ENCODE assay signal across 26 cellular contexts in the genomic region with DNA sequence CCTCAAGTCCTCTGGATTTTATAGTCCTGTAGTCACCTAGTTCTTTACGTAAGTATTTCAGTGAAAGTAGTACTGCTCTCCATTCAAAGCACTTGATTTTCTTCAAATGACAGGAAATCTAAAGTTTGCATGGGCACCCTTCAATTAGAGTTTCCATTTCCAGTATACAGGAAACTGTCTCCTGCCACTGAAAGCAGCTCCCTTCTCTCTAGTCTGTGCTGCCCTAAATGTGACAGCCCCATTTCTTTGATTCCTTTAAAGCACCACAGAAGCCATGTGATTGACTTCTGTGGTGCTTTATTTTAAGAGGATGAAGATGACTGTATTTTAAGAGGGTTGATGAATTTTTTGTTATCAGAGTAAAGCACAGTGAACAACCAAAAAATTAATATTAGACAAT.
DNase-seq lines count a peak whose midpoint lies in the region; ATAC-seq, FAIRE-seq and TF ChIP-seq lines count a peak whose summit lies in the region.
"Had no signal": no experiment of that assay in that cellular context is flagged by ENCODE, and none has a peak within 500 bp of the region (broad histone marks: within the 10 kb centered on the region; RNA-seq: fewer than 3 reads in every experiment).

No MANE protein-coding gene starts in this region.

- H3K36me3 ChIP-seq in A673 (ENCODE audit: insufficient read depth, low read length, poor library complexity, severe bottlenecking), result no peaks in the 10 kb centered on the region
- H3K36me3 ChIP-seq in SK-N-MC (ENCODE audit: insufficient read depth, low read length), result no peaks in the 10 kb centered on the region
- H3K36me3 ChIP-seq in GM12878 (ENCODE audit: control insufficient read depth in 2 of 2, insufficient read depth in 2 of 2, low read length in 1 of 2), result no peaks in the 10 kb centered on the region
- H3K36me3 ChIP-seq: SJCRH30 had no signal

- FAIRE-seq in GM19239 (lab: Jason Lieb, UNC) (peak; percentile 31), GM12878 (lab: Jason Lieb, UNC) (no peak)
- FAIRE-seq: G401.6 had no signal

- no peak overlapping the region for H3K9ac ChIP-seq in SK-N-MC (ENCODE audit: insufficient read length)
- H3K9ac ChIP-seq in GM12878 (ENCODE audit: control insufficient read depth, insufficient read depth, low read length), result no peak overlapping the region
- H3K9ac ChIP-seq: KMS-11 had no signal

- POLR2A ChIA-PET in A673 (lab: Charles Lee; ENCODE audit: low non-redundant PET), result no interaction called here
- POLR2A ChIA-PET in GM12878 (lab: Charles Lee), result no interaction called here

- H3K27me3 Mint-ChIP-seq in activated naive CD8-positive, alpha-beta T cell treated with anti-CD3 and anti-CD28 coated beads for 36 hours, result no peaks in the 10 kb centered on the region
- H3K27me3 Mint-ChIP-seq: CD4-positive, alpha-beta T cell had no signal

- H3K9me3 ChIP-seq in A673 (ENCODE audit: low read depth, low read length, poor library complexity, severe bottlenecking), result no peaks in the 10 kb centered on the region
- H3K9me3 ChIP-seq in SK-N-MC (ENCODE audit: low read depth, low read length), result no peaks in the 10 kb centered on the region
- H3K9me3 ChIP-seq in GM12878 (replicated peaks; ENCODE audit: control insufficient read depth, insufficient read depth, low read length), result no peaks in the 10 kb centered on the region
- H3K9me3 ChIP-seq: SJCRH30 had no signal

- peak overlapping the region; percentile 2 for H3K4me3 ChIP-seq in A673 (ENCODE audit: low read depth, low read length, poor library complexity, severe bottlenecking)
- H3K4me3 ChIP-seq in SK-N-MC, result no peak overlapping the region
- H3K4me3 ChIP-seq in GM12878, result no peak overlapping the region
- H3K4me3 ChIP-seq: PC-9, SJCRH30 had no signal

- TF ChIP-seq EP300 in GM12878 (IDR thresholded peaks at IDR 0.05; ENCODE audit: borderline replicate concordance in 1 of 2, control insufficient read depth in 1 of 2, low read depth in 2 of 2, low read length in 2 of 2), result no peak

- TF ChIP-seq CTCF in A673 (conservative IDR thresholded peaks at IDR 0.05; ENCODE audit: low read depth, low read length) (no peak), GM12878 (IDR thresholded peaks at IDR 0.05 in 2 of 3, conservative IDR thresholded peaks at IDR 0.05 in 1 of 3; ENCODE audit: control insufficient read depth in 2 of 3, extremely low read depth in 1 of 3, insufficient read depth in 1 of 3, low read depth in 3 of 3, low read length in 3 of 3) (no peak)

- peak; percentile 31; the same call in 1 of the 3 replicates for ATAC-seq in GM12878
- ATAC-seq in HG03280 (IDR thresholded peaks at IDR 0.05; ENCODE audit: unreplicated experiment), result no peak
- ATAC-seq: HCT116, Right ventricle myocardium inferior had no signal

- peak; percentile 84 for DNase-seq in A673 (ENCODE audit: low spot score)
- DNase-seq in GM19239 (ENCODE audit: insufficient read length, low spot score), result no peak
- DNase-seq in SK-N-MC (ENCODE audit: low read depth, low spot score), result peak; percentile 1
- no peak for DNase-seq in GM12878 (ENCODE audit: low read depth, low spot score)
- DNase-seq in NCI-H2196 treated with DMSO at 0.1 percent for 48 hours (lab: John Stamatoyannopoulos, UW; ENCODE audit: unreplicated experiment), result no peak
- DNase-seq in NK-92 treated with Interleukin-12 subunit alpha and Interleukin-12 subunit beta, amount 100 ng/mL, for 24 hours (lab: John Stamatoyannopoulos, UW), result no peak
- DNase-seq in activated naive CD8-positive, alpha-beta T cell treated with anti-CD3 and anti-CD28 coated beads for 36 hours, result no peak
- DNase-seq: CD4-positive, alpha-beta T cell; COR-L47; IMR-90; NCI-H1092 treated with DMSO at 0.1 percent for 48 hours; NCI-H1436; NCI-H187; NCI-H2081 treated with DMSO at 0.1 percent for 48 hours; NCI-H2171; NCI-H345; NCI-H510A treated with DMSO at 0.1 percent for 48 hours; NCI-H748 treated with DMSO at 0.1 percent for 48 hours; PC-9 had no signal

- H3K4me1 Mint-ChIP-seq in activated naive CD8-positive, alpha-beta T cell treated with anti-CD3 and anti-CD28 coated beads for 36 hours, result peaks cover 7% of the 10 kb centered on the region

- H3K27me3 ChIP-seq in A673 (replicated peaks; ENCODE audit: insufficient read depth, low read depth, low read length, poor library complexity) (peaks cover 18% of the 10 kb centered on the region), GM12878 (replicated peaks in 1 of 2; ENCODE audit: control insufficient read depth in 2 of 2, insufficient read depth in 2 of 2, low read length in 1 of 2) (no peaks in the 10 kb centered on the region)
- H3K27me3 ChIP-seq: SJCRH30 had no signal

- no peaks in the 10 kb centered on the region for H3K4me1 ChIP-seq in A673 (ENCODE audit: insufficient read depth, low read length, poor library complexity, severe bottlenecking)
- H3K4me1 ChIP-seq in GM12878 (ENCODE audit: control insufficient read depth, insufficient read depth, low read length), result no peaks in the 10 kb centered on the region

- no peak for TF ChIP-seq POLR2A in GM12878 (IDR thresholded peaks at IDR 0.05; ENCODE audit: low read depth, low read length)

- BruUV-seq in A673 (replicated peaks; lab: Mats Ljungman, UMichigan) (no TSS peak), GM12878 (replicated peaks; lab: Mats Ljungman, UMichigan) (no TSS peak)

- in situ Hi-C loops in GM12878 (cut with MboI), result no loop called here

- no peak overlapping the region for H3K27ac Mint-ChIP-seq in activated naive CD8-positive, alpha-beta T cell treated with anti-CD3 and anti-CD28 coated beads for 36 hours
- H3K27ac Mint-ChIP-seq: CD4-positive, alpha-beta T cell had no signal

- RAD21 ChIA-PET in GM12878 (lab: Charles Lee; ENCODE audit: unreplicated experiment), result no interaction called here

- SMC1A ChIA-PET in GM12878 (lab: Charles Lee; ENCODE audit: uncharacterized antibody, unreplicated experiment), result no interaction called here

- no peak overlapping the region for H3K4me3 Mint-ChIP-seq in activated naive CD8-positive, alpha-beta T cell treated with anti-CD3 and anti-CD28 coated beads for 36 hours
- H3K4me3 Mint-ChIP-seq: CD4-positive, alpha-beta T cell had no signal

- no peaks in the 10 kb centered on the region for H4K20me1 ChIP-seq in GM12878 (ENCODE audit: control insufficient read depth, insufficient read depth)

- H3K9me3 Mint-ChIP-seq in activated naive CD8-positive, alpha-beta T cell treated with anti-CD3 and anti-CD28 coated beads for 36 hours, result no peaks in the 10 kb centered on the region
- H3K9me3 Mint-ChIP-seq: CD4-positive, alpha-beta T cell had no signal

- H3K27ac ChIP-seq in A673 (ENCODE audit: low read depth, low read length, poor library complexity, severe bottlenecking) (peak overlapping the region; percentile 46), SK-N-MC (no peak overlapping the region), GM12878 (ENCODE audit: control insufficient read depth, insufficient read depth) (no peak overlapping the region)
- H3K27ac ChIP-seq: 22Rv1, KMS-11, PC-9, SJCRH30 had no signal

- no peak overlapping the region for H3K4me2 ChIP-seq in GM12878 (ENCODE audit: control insufficient read depth, insufficient read depth)
- H3K4me2 ChIP-seq: KMS-11, PC-9 had no signal

- H3K79me2 ChIP-seq in GM12878 (ENCODE audit: control insufficient read depth, insufficient read depth, low read length), result no peaks in the 10 kb centered on the region

- 54% methylated on average over 1 of the region's 1 CpG for WGBS in GM12878 (ENCODE audit: insufficient coverage, insufficient replicate concordance, low lambda C conversion rate, missing lambda C conversion rate)

- intact Hi-C loops in A673 (cut with micrococcal nuclease; ENCODE audit: unreplicated experiment), result no loop called here
- intact Hi-C loops in GM12878 (cut with micrococcal nuclease; ENCODE audit: unreplicated experiment), result no loop called here

- H3K36me3 Mint-ChIP-seq in activated naive CD8-positive, alpha-beta T cell treated with anti-CD3 and anti-CD28 coated beads for 36 hours, result no peaks in the 10 kb centered on the region

- TF ChIP-seq RAD21 in GM12878 (IDR thresholded peaks at IDR 0.05; ENCODE audit: insufficient read depth, low read depth, low read length), result no peak

- no peak overlapping the region for H2AFZ ChIP-seq in GM12878 (ENCODE audit: control insufficient read depth, low read depth, low read length)
- H2AFZ ChIP-seq: PC-9 had no signal

- CTCF ChIA-PET in A673 (lab: Charles Lee), result no interaction called here
- CTCF ChIA-PET in GM12878 (lab: Yijun Ruan, JAX), result no interaction called here

TF ChIP-seq in GM12878, 131 proteins besides CTCF, POLR2A, EP300 and RAD21 (continues in another document):
- TF ChIP-seq RFX5 (IDR thresholded peaks at IDR 0.05; ENCODE audit: low read depth, low read length), result no peak
- TF ChIP-seq CBX5 (IDR thresholded peaks at IDR 0.05; ENCODE audit: low read depth), result no peak
- TF ChIP-seq CHD4 (IDR thresholded peaks at IDR 0.05), result no peak
- TF ChIP-seq, protein P1, sequence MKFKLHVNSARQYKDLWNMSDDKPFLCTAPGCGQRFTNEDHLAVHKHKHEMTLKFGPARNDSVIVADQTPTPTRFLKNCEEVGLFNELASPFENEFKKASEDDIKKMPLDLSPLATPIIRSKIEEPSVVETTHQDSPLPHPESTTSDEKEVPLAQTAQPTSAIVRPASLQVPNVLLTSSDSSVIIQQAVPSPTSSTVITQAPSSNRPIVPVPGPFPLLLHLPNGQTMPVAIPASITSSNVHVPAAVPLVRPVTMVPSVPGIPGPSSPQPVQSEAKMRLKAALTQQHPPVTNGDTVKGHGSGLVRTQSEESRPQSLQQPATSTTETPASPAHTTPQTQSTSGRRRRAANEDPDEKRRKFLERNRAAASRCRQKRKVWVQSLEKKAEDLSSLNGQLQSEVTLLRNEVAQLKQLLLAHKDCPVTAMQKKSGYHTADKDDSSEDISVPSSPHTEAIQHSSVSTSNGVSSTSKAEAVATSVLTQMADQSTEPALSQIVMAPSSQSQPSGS (IDR thresholded peaks at IDR 0.05; ENCODE audit: low read length), result no peak
- no peak for TF ChIP-seq YBX1 (IDR thresholded peaks at IDR 0.05)
- TF ChIP-seq ZSCAN29 (IDR thresholded peaks at IDR 0.05), result no peak
- no peak for TF ChIP-seq CREM (IDR thresholded peaks at IDR 0.05; ENCODE audit: low read depth)

Comparison
In these comparisons a context has a peak if more than half of its experiments do, and no peak if none do; other contexts are left out.
1. DNase-seq: peak in A673 (single experiment) and SK-N-MC (single experiment); none in GM19239 (single experiment), GM12878 (single experiment), NCI-H2196 treated with DMSO at 0.1 percent for 48 hours (single experiment), NK-92 treated with Interleukin-12 subunit alpha and Interleukin-12 subunit beta, amount 100 ng/mL, for 24 hours (single experiment) and activated naive CD8-positive, alpha-beta T cell treated with anti-CD3 and anti-CD28 coated beads for 36 hours (single experiment).